34 cellular contexts compared by ENCODE assay signal in genomic region chr4:108763981-108764380, GRCh38. TPM values are rescaled to one million over a fixed set of nuclear protein-coding genes. Genes with fewer than 3 reads are reported as not detected.
"Had no signal": no experiment of that assay in that cellular context is flagged by ENCODE, and none has a peak within 500 bp of the region (broad histone marks: within the 10 kb centered on the region; RNA-seq: fewer than 3 reads in every experiment).

No MANE protein-coding gene starts in this region.

- H3K4me3 ChIP-seq: cardiac muscle cell, SJSA1 had no signal

- H3K9me3 ChIP-seq: Peyer's patch, SJSA1 had no signal

- DNase-seq: activated CD4-positive, alpha-beta T cell treated with anti-CD3 and anti-CD28 coated beads, Interleukin-2, amount 10 ng/mL, durations not matched to agents 24 days and 14 days; activated CD4-positive, alpha-beta T cell treated with anti-CD3 and anti-CD28 coated beads, Interleukin-2, amount 50 U/mL, for 4 hours; activated CD8-positive, alpha-beta T cell treated with anti-CD3 and anti-CD28 coated beads for 36 hours; activated effector memory CD4-positive, alpha-beta T cell treated with anti-CD3 and anti-CD28 coated beads, Interleukin-2, amount 50 U/mL, for 16 hours; activated naive CD4-positive, alpha-beta T cell; activated naive CD4-positive, alpha-beta T cell treated with anti-CD3 and anti-CD28 coated beads, Interleukin-2, amount 50 U/mL, for 16 hours; activated naive CD8-positive, alpha-beta T cell treated with anti-CD3 and anti-CD28 coated beads for 36 hours; activated T-cell treated with anti-CD3 and anti-CD28 coated beads, Interleukin-2, amount 50 U/mL, for 1 hour; activated T-cell treated with anti-CD3 and anti-CD28 coated beads, Interleukin-2, amount 50 U/mL, for 72 hours; amniotic stem cell; aorta; MM.1S; MV-4-11; NCI-H1092; NCI-H1436 treated with DMSO at 0.1 percent for 48 hours; NCI-H187; NCI-H2029 treated with DMSO at 0.1 percent for 48 hours; NCI-H2107; NCI-H2171; NCI-H510A; NCI-H526; NCI-H748 treated with DMSO at 0.1 percent for 48 hours; NK-92 treated with Interleukin-12 subunit alpha and Interleukin-12 subunit beta, amount 100 ng/mL, for 24 hours; PC-3; Peyer's patch; RPMI8226; SHP77 treated with DMSO at 0.1 percent for 48 hours; T-helper 1 cell had no signal

- H3K9me3 Mint-ChIP-seq: activated CD4-positive, alpha-beta T cell treated with anti-CD3 and anti-CD28 coated beads, Interleukin-2, amount 10 ng/mL, durations not matched to agents 24 days and 14 days; activated naive CD8-positive, alpha-beta T cell treated with anti-CD3 and anti-CD28 coated beads for 36 hours; activated T-cell treated with anti-CD3 and anti-CD28 coated beads, Interleukin-2, amount 50 U/mL, for 72 hours; activated T-helper 17 cell treated with anti-CD3 and anti-CD28 coated beads, Interleukin-2, amount 50 U/mL, for 72 hours had no signal

- H3K36me3 ChIP-seq: cardiac muscle cell, Peyer's patch, SJSA1 had no signal

- H3K27ac ChIP-seq: cardiac muscle cell, KMS-11, Peyer's patch, SJSA1 had no signal

- H3K27me3 ChIP-seq: Peyer's patch had no signal

- ATAC-seq: activated CD8-positive, alpha-beta T cell treated with anti-CD3 and anti-CD28 coated beads for 36 hours; activated T-cell treated with anti-CD3 and anti-CD28 coated beads, Interleukin-2, amount 50 U/mL, for 72 hours; activated T-helper 17 cell treated with anti-CD3 and anti-CD28 coated beads, Interleukin-2, amount 50 U/mL, for 72 hours; PC-3 had no signal

- H3K36me3 Mint-ChIP-seq: activated naive CD8-positive, alpha-beta T cell treated with anti-CD3 and anti-CD28 coated beads for 36 hours had no signal

- H3K27ac Mint-ChIP-seq: activated CD4-positive, alpha-beta T cell treated with anti-CD3 and anti-CD28 coated beads, Interleukin-2, amount 10 ng/mL, durations not matched to agents 24 days and 14 days; activated CD8-positive, alpha-beta T cell treated with anti-CD3 and anti-CD28 coated beads for 36 hours; activated naive CD8-positive, alpha-beta T cell treated with anti-CD3 and anti-CD28 coated beads for 36 hours; activated T-cell treated with anti-CD3 and anti-CD28 coated beads, Interleukin-2, amount 50 U/mL, for 72 hours; activated T-helper 17 cell treated with anti-CD3 and anti-CD28 coated beads, Interleukin-2, amount 50 U/mL, for 72 hours had no signal

RNA-seq across cellular contexts. Expression of gene ETNPPL, which starts 1.1 kb away (rescaled TPM):
- total RNA-seq: activated CD4-positive, alpha-beta T cell treated with anti-CD3 and anti-CD28 coated beads, Interleukin-2, amount 10 ng/mL, durations not matched to agents 24 days and 14 days; activated CD8-positive, alpha-beta memory T cell treated with anti-CD3 and anti-CD28 coated beads for 36 hours; activated CD8-positive, alpha-beta T cell treated with anti-CD3 and anti-CD28 coated beads for 36 hours; activated naive CD8-positive, alpha-beta T cell treated with anti-CD3 and anti-CD28 coated beads for 36 hours; activated T-cell treated with anti-CD3 and anti-CD28 coated beads, Interleukin-2, amount 50 U/mL, for 72 hours; activated T-helper 17 cell treated with anti-CD3 and anti-CD28 coated beads, Interleukin-2, amount 50 U/mL, for 72 hours; aorta; PC-3; Peyer's patch; SJSA1; T-helper 2 cell treated with Interferon-gamma antibody and Interleukin-4, amounts not matched to agents 100 ng/mL and 5 ng/mL, for 36 hours had no signal
- polyA plus RNA-seq: aorta, cardiac muscle cell had no signal
